ENCODE assay signal across 1 cellular context in the genomic region with DNA sequence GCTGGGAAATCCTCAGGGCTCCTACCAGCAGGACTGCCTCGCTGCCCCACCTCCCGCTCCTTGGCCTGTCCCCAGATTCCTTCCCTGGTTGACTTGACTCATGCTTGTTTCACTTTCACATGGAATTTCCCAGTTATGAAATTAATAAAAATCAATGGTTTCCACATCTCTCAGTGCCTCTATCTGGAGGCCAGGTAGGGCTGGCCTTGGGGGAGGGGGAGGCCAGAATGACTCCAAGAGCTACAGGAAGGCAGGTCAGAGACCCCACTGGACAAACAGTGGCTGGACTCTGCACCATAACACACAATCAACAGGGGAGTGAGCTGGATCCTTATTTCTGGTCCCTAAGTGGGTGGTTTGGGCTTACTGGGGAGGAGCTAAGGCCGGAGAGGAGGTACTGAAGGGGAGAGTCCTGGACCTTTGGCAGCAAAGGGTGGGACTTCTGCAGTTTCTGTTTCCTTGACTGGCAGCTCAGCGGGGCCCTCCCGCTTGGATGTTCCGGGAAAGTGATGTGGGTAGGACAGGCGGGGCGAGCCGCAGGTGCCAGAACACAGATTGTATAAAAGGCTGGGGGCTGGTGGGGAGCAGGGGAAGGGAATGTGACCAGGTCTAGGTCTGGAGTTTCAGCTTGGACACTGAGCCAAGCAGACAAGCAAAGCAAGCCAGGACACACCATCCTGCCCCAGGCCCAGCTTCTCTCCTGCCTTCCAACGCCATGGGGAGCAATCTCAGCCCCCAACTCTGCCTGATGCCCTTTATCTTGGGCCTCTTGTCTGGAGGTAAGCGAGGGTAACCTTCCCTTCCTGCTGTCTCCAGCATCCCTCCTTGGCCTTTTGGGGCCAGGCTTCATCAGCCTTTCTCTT.
TF ChIP-seq lines count a peak whose summit lies in the region.

Gene CFB (plus strand): TSS at position 589 of the 863 bp plus-strand sequence. CDS start 127 bp downstream, at position 716.

TF ChIP-seq in HepG2, 621 proteins besides CTCF, POLR2A, EP300 and RAD21 (continued from another document and continues in another):
- TF ChIP-seq MLXIP (CRISPR knock-in tag; IDR thresholded peaks at IDR 0.05; ENCODE audit: borderline replicate concordance) (no peak), MED13 (CRISPR knock-in tag; IDR thresholded peaks at IDR 0.05) (peak; percentile 93; the same call in 1 of the 2 replicates), ZNF619 (CRISPR knock-in tag; IDR thresholded peaks at IDR 0.05) (no peak; the same call in none of the 2 replicates), ZNF367 (CRISPR knock-in tag; IDR thresholded peaks at IDR 0.05; ENCODE audit: borderline replicate concordance) (no peak), FOXO1 (CRISPR knock-in tag; IDR thresholded peaks at IDR 0.05) (peak; percentile 94), NKX3-1 (CRISPR knock-in tag; IDR thresholded peaks at IDR 0.05) (0 out of 2 replicates have a peak, but pooled peaks have one; percentile 26), PPARG (CRISPR knock-in tag; conservative IDR thresholded peaks at IDR 0.05) (peak; percentile 67; the same call in 1 of the 2 replicates), ZNF235 (CRISPR knock-in tag; IDR thresholded peaks at IDR 0.05; ENCODE audit: borderline replicate concordance) (peak; percentile 97), TCF7 (IDR thresholded peaks at IDR 0.05; ENCODE audit: low read depth) (0 out of 2 replicates have a peak, but pooled peaks have one; percentile 24), TBP (CRISPR knock-in tag; IDR thresholded peaks at IDR 0.05) (no peak), ZNF652 (CRISPR knock-in tag; IDR thresholded peaks at IDR 0.05; ENCODE audit: borderline replicate concordance, low read depth) (peak; percentile 42; the same call in 1 of the 2 replicates), CC2D1A (CRISPR knock-in tag; IDR thresholded peaks at IDR 0.05) (no peak; the same call in 1 of the 2 replicates), ZNF552 (CRISPR knock-in tag; IDR thresholded peaks at IDR 0.05; ENCODE audit: borderline replicate concordance) (peak; percentile 26), NCOR1 (IDR thresholded peaks at IDR 0.05; ENCODE audit: borderline replicate concordance, low read length) (peak; percentile 95; the same call in 1 of the 2 replicates), TOPORS (CRISPR knock-in tag; IDR thresholded peaks at IDR 0.05) (peak; percentile 65; the same call in 1 of the 2 replicates), PLRG1 (conservative IDR thresholded peaks at IDR 0.05) (no peak), ZMYM3 (CRISPR knock-in tag; IDR thresholded peaks at IDR 0.05) (peak; percentile 53; the same call in 1 of the 2 replicates), FOXP4 (CRISPR knock-in tag; IDR thresholded peaks at IDR 0.05) (peak; percentile 92), EEA1 (CRISPR knock-in tag; IDR thresholded peaks at IDR 0.05; ENCODE audit: borderline replicate concordance) (peak; percentile 88; the same call in 1 of the 2 replicates), ZNF569 (CRISPR knock-in tag; IDR thresholded peaks at IDR 0.05; ENCODE audit: borderline replicate concordance) (peak; percentile 45; the same call in 1 of the 2 replicates), SSRP1 (CRISPR knock-in tag; IDR thresholded peaks at IDR 0.05) (peak; percentile 38; the same call in 1 of the 2 replicates), GMEB1 (CRISPR knock-in tag; IDR thresholded peaks at IDR 0.05; ENCODE audit: borderline replicate concordance) (peak; percentile 62; the same call in 1 of the 2 replicates), HNRNPUL1 (IDR thresholded peaks at IDR 0.05; ENCODE audit: low read depth, low read length) (no peak), DR1 (CRISPR knock-in tag; IDR thresholded peaks at IDR 0.05) (peak; percentile 98), ZNF3 (CRISPR knock-in tag; IDR thresholded peaks at IDR 0.05) (no peak; the same call in 1 of the 2 replicates), ZEB1 (IDR thresholded peaks at IDR 0.05; ENCODE audit: insufficient replicate concordance, low read depth) (peak; percentile 84), ZNF484 (CRISPR knock-in tag; IDR thresholded peaks at IDR 0.05; ENCODE audit: borderline replicate concordance, low read depth) (no peak), ZNF441 (CRISPR knock-in tag; IDR thresholded peaks at IDR 0.05; ENCODE audit: borderline replicate concordance) (0 out of 2 replicates have a peak, but pooled peaks have one; percentile 35), ERF (CRISPR knock-in tag; IDR thresholded peaks at IDR 0.05) (peak; percentile 89), STAG1 (CRISPR knock-in tag; IDR thresholded peaks at IDR 0.05) (peak; percentile 35; the same call in 1 of the 2 replicates), ZNF740 (CRISPR knock-in tag; IDR thresholded peaks at IDR 0.05) (0 out of 2 replicates have a peak, but pooled peaks have one; percentile 26), MZF1 (CRISPR knock-in tag; IDR thresholded peaks at IDR 0.05; ENCODE audit: borderline replicate concordance) (no peak)
- TF ChIP-seq, protein P1, sequence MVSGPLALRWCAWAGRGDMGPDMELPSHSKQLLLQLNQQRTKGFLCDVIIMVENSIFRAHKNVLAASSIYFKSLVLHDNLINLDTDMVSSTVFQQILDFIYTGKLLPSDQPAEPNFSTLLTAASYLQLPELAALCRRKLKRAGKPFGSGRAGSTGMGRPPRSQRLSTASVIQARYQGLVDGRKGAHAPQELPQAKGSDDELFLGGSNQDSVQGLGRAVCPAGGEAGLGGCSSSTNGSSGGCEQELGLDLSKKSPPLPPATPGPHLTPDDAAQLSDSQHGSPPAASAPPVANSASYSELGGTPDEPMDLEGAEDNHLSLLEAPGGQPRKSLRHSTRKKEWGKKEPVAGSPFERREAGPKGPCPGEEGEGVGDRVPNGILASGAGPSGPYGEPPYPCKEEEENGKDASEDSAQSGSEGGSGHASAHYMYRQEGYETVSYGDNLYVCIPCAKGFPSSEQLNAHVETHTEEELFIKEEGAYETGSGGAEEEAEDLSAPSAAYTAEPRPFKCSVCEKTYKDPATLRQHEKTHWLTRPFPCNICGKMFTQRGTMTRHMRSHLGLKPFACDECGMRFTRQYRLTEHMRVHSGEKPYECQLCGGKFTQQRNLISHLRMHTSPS (CRISPR knock-in tag; IDR thresholded peaks at IDR 0.05; ENCODE audit: low read depth) = peak; percentile 38; the same call in 1 of the 2 replicates
- TF ChIP-seq, protein P2, sequence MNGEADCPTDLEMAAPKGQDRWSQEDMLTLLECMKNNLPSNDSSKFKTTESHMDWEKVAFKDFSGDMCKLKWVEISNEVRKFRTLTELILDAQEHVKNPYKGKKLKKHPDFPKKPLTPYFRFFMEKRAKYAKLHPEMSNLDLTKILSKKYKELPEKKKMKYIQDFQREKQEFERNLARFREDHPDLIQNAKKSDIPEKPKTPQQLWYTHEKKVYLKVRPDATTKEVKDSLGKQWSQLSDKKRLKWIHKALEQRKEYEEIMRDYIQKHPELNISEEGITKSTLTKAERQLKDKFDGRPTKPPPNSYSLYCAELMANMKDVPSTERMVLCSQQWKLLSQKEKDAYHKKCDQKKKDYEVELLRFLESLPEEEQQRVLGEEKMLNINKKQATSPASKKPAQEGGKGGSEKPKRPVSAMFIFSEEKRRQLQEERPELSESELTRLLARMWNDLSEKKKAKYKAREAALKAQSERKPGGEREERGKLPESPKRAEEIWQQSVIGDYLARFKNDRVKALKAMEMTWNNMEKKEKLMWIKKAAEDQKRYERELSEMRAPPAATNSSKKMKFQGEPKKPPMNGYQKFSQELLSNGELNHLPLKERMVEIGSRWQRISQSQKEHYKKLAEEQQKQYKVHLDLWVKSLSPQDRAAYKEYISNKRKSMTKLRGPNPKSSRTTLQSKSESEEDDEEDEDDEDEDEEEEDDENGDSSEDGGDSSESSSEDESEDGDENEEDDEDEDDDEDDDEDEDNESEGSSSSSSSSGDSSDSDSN (CRISPR knock-in tag; IDR thresholded peaks at IDR 0.05) = peak; percentile 77
- TF ChIP-seq, protein P3, sequence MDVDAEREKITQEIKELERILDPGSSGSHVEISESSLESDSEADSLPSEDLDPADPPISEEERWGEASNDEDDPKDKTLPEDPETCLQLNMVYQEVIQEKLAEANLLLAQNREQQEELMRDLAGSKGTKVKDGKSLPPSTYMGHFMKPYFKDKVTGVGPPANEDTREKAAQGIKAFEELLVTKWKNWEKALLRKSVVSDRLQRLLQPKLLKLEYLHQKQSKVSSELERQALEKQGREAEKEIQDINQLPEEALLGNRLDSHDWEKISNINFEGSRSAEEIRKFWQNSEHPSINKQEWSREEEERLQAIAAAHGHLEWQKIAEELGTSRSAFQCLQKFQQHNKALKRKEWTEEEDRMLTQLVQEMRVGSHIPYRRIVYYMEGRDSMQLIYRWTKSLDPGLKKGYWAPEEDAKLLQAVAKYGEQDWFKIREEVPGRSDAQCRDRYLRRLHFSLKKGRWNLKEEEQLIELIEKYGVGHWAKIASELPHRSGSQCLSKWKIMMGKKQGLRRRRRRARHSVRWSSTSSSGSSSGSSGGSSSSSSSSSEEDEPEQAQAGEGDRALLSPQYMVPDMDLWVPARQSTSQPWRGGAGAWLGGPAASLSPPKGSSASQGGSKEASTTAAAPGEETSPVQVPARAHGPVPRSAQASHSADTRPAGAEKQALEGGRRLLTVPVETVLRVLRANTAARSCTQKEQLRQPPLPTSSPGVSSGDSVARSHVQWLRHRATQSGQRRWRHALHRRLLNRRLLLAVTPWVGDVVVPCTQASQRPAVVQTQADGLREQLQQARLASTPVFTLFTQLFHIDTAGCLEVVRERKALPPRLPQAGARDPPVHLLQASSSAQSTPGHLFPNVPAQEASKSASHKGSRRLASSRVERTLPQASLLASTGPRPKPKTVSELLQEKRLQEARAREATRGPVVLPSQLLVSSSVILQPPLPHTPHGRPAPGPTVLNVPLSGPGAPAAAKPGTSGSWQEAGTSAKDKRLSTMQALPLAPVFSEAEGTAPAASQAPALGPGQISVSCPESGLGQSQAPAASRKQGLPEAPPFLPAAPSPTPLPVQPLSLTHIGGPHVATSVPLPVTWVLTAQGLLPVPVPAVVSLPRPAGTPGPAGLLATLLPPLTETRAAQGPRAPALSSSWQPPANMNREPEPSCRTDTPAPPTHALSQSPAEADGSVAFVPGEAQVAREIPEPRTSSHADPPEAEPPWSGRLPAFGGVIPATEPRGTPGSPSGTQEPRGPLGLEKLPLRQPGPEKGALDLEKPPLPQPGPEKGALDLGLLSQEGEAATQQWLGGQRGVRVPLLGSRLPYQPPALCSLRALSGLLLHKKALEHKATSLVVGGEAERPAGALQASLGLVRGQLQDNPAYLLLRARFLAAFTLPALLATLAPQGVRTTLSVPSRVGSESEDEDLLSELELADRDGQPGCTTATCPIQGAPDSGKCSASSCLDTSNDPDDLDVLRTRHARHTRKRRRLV (CRISPR knock-in tag; IDR thresholded peaks at IDR 0.05) = peak; percentile 92
